1 cellular context compared by ENCODE assay signal in the genomic region with DNA sequence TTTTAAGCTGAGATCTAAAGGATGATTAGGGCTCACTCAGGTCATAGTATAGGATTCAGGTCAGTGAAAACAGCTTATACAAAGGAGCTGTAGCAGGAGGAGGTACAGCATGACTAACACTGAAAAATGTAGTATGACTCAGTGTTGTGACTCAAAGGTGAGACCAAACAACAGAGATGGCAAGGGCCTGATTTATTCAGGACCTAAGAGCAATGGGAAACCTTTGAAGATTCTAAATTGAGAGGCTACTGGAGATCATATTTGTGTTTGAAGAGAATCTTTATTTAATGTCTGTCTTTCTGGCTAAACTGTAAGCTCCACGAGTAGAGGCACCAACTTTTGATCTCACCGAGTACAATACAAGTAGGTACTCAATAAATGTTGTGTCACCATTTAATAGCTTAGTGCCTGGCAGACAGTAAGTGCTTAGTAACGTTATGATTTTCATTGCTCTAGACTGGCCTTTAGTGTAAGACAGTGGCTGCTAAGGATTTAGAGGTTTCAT.
TF ChIP-seq lines count a peak whose summit lies in the region.

No MANE protein-coding gene starts in this region.

TF ChIP-seq in H1, 55 proteins besides CTCF, POLR2A, EP300 and RAD21 (continued from another document):
- TF ChIP-seq JUND (IDR thresholded peaks at IDR 0.05; ENCODE audit: low read length) (peak; percentile 81), HDAC6 (IDR thresholded peaks at IDR 0.05; ENCODE audit: low read depth, low read length) (no peak), GTF2F1 (IDR thresholded peaks at IDR 0.05; ENCODE audit: borderline replicate concordance, low read depth, low read length) (no peak), BACH1 (IDR thresholded peaks at IDR 0.05; ENCODE audit: low read length) (peak; percentile 38; the same call in 1 of the 2 replicates), SIRT6 (IDR thresholded peaks at IDR 0.05; ENCODE audit: low read length) (no peak)
